ENCODE assay signal across 31 cellular contexts in the genomic region with DNA sequence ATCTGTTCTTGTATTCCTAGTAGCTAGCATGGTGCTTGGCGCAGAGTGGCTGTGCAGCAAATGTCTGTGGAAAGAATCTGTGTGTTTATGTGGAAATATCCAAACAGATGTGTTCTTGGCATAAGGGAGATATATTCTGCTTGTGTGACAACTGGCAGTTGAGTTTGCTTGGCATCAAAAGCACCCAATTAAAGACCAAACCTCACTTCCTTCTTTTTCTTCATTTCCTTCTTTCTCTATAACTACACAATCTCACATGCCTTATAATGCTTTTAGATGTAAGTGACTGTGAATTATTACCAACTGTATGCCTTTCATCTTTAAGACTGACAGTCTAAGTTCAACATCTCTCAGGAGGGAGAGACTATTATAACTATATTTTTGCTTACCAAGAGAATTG.
"Had no signal": no experiment of that assay in that cellular context is flagged by ENCODE, and none has a peak within 500 bp of the region (broad histone marks: within the 10 kb centered on the region; RNA-seq: fewer than 3 reads in every experiment).

No MANE protein-coding gene starts in this region.

- H3K4me3 ChIP-seq: adrenal gland, body of pancreas, gastrocnemius medialis, mucosa of descending colon, ovary, right lobe of liver, skin epidermis, tibial artery, upper lobe of right lung had no signal

- H3K9me3 ChIP-seq: adrenal gland, body of pancreas, gastrocnemius medialis, mucosa of descending colon, neutrophil, right lobe of liver, tibial artery, upper lobe of right lung had no signal

- H3K27ac ChIP-seq: adrenal gland, body of pancreas, epithelial cell of prostate, gastrocnemius medialis, neutrophil, ovary, right lobe of liver, skin epidermis, tibial artery, upper lobe of right lung, VCaP had no signal

- H3K27me3 Mint-ChIP-seq: activated naive CD8-positive, alpha-beta T cell treated with anti-CD3 and anti-CD28 coated beads for 36 hours; progenitor cell of endocrine pancreas; stimulated activated naive CD8-positive, alpha-beta T cell treated with anti-CD3 and anti-CD28 coated beads, Interleukin-15, Interleukin-2, amounts not matched to agents 100 ng/mL and 50 ng/mL, for 24 hours had no signal

- DNase-seq: activated CD4-positive, alpha-beta T cell treated with anti-CD3 and anti-CD28 coated beads for 4 hours; activated CD4-positive, alpha-beta T cell treated with anti-CD3 and anti-CD28 coated beads, Interleukin-2, amount 50 U/mL, for 4 hours; activated CD8-positive, alpha-beta memory T cell treated with anti-CD3 and anti-CD28 coated beads for 24 hours; activated effector memory CD4-positive, alpha-beta T cell treated with anti-CD3 and anti-CD28 coated beads, Interleukin-2, amount 50 U/mL, for 16 hours; activated naive CD4-positive, alpha-beta T cell treated with anti-CD3 and anti-CD28 coated beads for 36 hours; activated naive CD8-positive, alpha-beta T cell treated with anti-CD3 and anti-CD28 coated beads for 36 hours; adrenal gland; aorta; body of pancreas; dermis blood vessel endothelial cell; effector CD4-positive, alpha-beta T cell; gastrocnemius medialis; glutamatergic neuron; hippocampal formation; left cardiac atrium; left ventricle myocardium superior; mucosa of descending colon; nephron progenitor cell; ovary; right lobe of liver; stimulated activated CD4-positive, alpha-beta T cell treated with anti-CD3 and anti-CD28 coated beads, Interleukin-12 subunit alpha, Interleukin-12 subunit beta, amount 100 ng/mL, for 4 hours; stimulated activated CD4-positive, alpha-beta T cell treated with anti-CD3 and anti-CD28 coated beads, Interleukin-4, amount 100 ng/mL, for 1 hour; tibial artery; upper lobe of right lung had no signal

- ATAC-seq: body of pancreas; gastrocnemius medialis; left cardiac atrium; left ventricle myocardium superior; mucosa of descending colon; right lobe of liver; stimulated activated effector memory CD8-positive, alpha-beta T cell treated with anti-CD3 and anti-CD28 coated beads, Interleukin-12 subunit alpha, Interleukin-12 subunit beta, amount 100 ng/mL, for 72 hours; upper lobe of right lung had no signal

- H3K27ac Mint-ChIP-seq: activated naive CD4-positive, alpha-beta T cell treated with anti-CD3 and anti-CD28 coated beads for 36 hours; activated naive CD8-positive, alpha-beta T cell treated with anti-CD3 and anti-CD28 coated beads for 36 hours; nephron progenitor cell; progenitor cell of endocrine pancreas; stimulated activated effector memory CD8-positive, alpha-beta T cell treated with anti-CD3 and anti-CD28 coated beads, Interleukin-12 subunit alpha, Interleukin-12 subunit beta, amount 100 ng/mL, for 72 hours; stimulated activated naive CD8-positive, alpha-beta T cell treated with anti-CD3 and anti-CD28 coated beads, Interleukin-15, Interleukin-2, amounts not matched to agents 100 ng/mL and 50 ng/mL, for 24 hours had no signal

- H3K4me1 Mint-ChIP-seq: activated naive CD8-positive, alpha-beta T cell treated with anti-CD3 and anti-CD28 coated beads for 36 hours; nephron progenitor cell; stimulated activated effector memory CD8-positive, alpha-beta T cell treated with anti-CD3 and anti-CD28 coated beads, Interleukin-12 subunit alpha, Interleukin-12 subunit beta, amount 100 ng/mL, for 72 hours had no signal

- H3K27me3 ChIP-seq: adrenal gland, body of pancreas, gastrocnemius medialis, neutrophil, ovary, right lobe of liver, tibial artery, upper lobe of right lung had no signal

- H3K4me1 ChIP-seq: adrenal gland, body of pancreas, gastrocnemius medialis, right lobe of liver, tibial artery, upper lobe of right lung had no signal

- H3K36me3 ChIP-seq: adrenal gland, gastrocnemius medialis, neutrophil, ovary, right lobe of liver, upper lobe of right lung had no signal

- H3K4me3 Mint-ChIP-seq: activated naive CD4-positive, alpha-beta T cell treated with anti-CD3 and anti-CD28 coated beads for 36 hours; activated naive CD8-positive, alpha-beta T cell treated with anti-CD3 and anti-CD28 coated beads for 36 hours; nephron progenitor cell; stimulated activated effector memory CD8-positive, alpha-beta T cell treated with anti-CD3 and anti-CD28 coated beads, Interleukin-12 subunit alpha, Interleukin-12 subunit beta, amount 100 ng/mL, for 72 hours; stimulated activated naive CD8-positive, alpha-beta T cell treated with anti-CD3 and anti-CD28 coated beads, Interleukin-15, Interleukin-2, amounts not matched to agents 100 ng/mL and 50 ng/mL, for 24 hours had no signal

- H3K36me3 Mint-ChIP-seq: stimulated activated effector memory CD8-positive, alpha-beta T cell treated with anti-CD3 and anti-CD28 coated beads, Interleukin-12 subunit alpha, Interleukin-12 subunit beta, amount 100 ng/mL, for 72 hours had no signal
